ENCODE assay signal across 1 cellular context in genomic region chr5:73437126-73438047, GRCh38.
TF ChIP-seq lines count a peak whose summit lies in the region.

No MANE protein-coding gene starts in this region.

TF ChIP-seq in H1, 55 proteins besides CTCF, POLR2A, EP300 and RAD21:
- TF ChIP-seq CHD7 (IDR thresholded peaks at IDR 0.05; ENCODE audit: insufficient replicate concordance, low read length) (no peak), NRF1 (IDR thresholded peaks at IDR 0.05; ENCODE audit: low read depth, low read length) (no peak), KDM5A (IDR thresholded peaks at IDR 0.05; ENCODE audit: low read length) (no peak), MAFK (IDR thresholded peaks at IDR 0.05; ENCODE audit: low read depth, low read length) (no peak), EGR1 (IDR thresholded peaks at IDR 0.05; ENCODE audit: borderline replicate concordance, low read depth, low read length) (no peak; the same call in 1 of the 2 replicates), HDAC2 (IDR thresholded peaks at IDR 0.05; ENCODE audit: borderline replicate concordance in 1 of 2, low read depth in 2 of 2, low read length in 2 of 2) (no peak), RBBP5 (IDR thresholded peaks at IDR 0.05; ENCODE audit: borderline replicate concordance, low read depth, low read length) (no peak), TEAD4 (IDR thresholded peaks at IDR 0.05; ENCODE audit: low read depth, low read length) (peak; percentile 61; the same call in 1 of the 2 replicates), E2F6 (IDR thresholded peaks at IDR 0.05) (no peak), TAF7 (optimal IDR thresholded peaks at IDR 0.05; ENCODE audit: borderline replicate concordance, low read depth, low read length) (no peak), SIRT6 (IDR thresholded peaks at IDR 0.05; ENCODE audit: low read length) (no peak), ZNF274 (IDR thresholded peaks at IDR 0.05; ENCODE audit: borderline replicate concordance, extremely low read depth, low read length) (no peak), CHD1 (IDR thresholded peaks at IDR 0.05; ENCODE audit: low read depth, low read length) (no peak), CEBPB (IDR thresholded peaks at IDR 0.05; ENCODE audit: low read depth, low read length) (no peak), SIN3A (conservative IDR thresholded peaks at IDR 0.05 in 1 of 2, IDR thresholded peaks at IDR 0.05 in 1 of 2; ENCODE audit: low read depth in 1 of 2, low read length in 2 of 2) (peak; percentile 57 to 69; a peak in 2 of 4 replicates), SUZ12 (IDR thresholded peaks at IDR 0.05; ENCODE audit: low read length) (peak; percentile 77; the same call in 1 of the 2 replicates), BRCA1 (IDR thresholded peaks at IDR 0.05; ENCODE audit: low read depth, low read length) (no peak), ATF3 (IDR thresholded peaks at IDR 0.05; ENCODE audit: insufficient read depth, low read depth, low read length) (no peak), SP1 (IDR thresholded peaks at IDR 0.05; ENCODE audit: low read depth, low read length) (no peak), FOSL1 (IDR thresholded peaks at IDR 0.05; ENCODE audit: insufficient read depth, low read depth, low read length) (no peak), KDM4A (IDR thresholded peaks at IDR 0.05; ENCODE audit: low read depth, low read length, severe bottlenecking) (peak; percentile 20), CBX5 (IDR thresholded peaks at IDR 0.05; ENCODE audit: low read depth, low read length) (no peak), YY1 (IDR thresholded peaks at IDR 0.05; ENCODE audit: low read depth, low read length) (no peak), RFX5 (IDR thresholded peaks at IDR 0.05; ENCODE audit: borderline replicate concordance, low read depth, low read length) (no peak), BACH1 (IDR thresholded peaks at IDR 0.05; ENCODE audit: low read length) (no peak), TAF1 (IDR thresholded peaks at IDR 0.05; ENCODE audit: low read depth, low read length) (no peak), SP2 (IDR thresholded peaks at IDR 0.05; ENCODE audit: low read length) (no peak), RNF2 (IDR thresholded peaks at IDR 0.05; ENCODE audit: borderline replicate concordance, low read depth, low read length, missing control alignments, poor library complexity, severe bottlenecking) (peak; percentile 79), CTBP2 (IDR thresholded peaks at IDR 0.05; ENCODE audit: borderline replicate concordance, insufficient read depth, insufficient read length, low read length) (peak; percentile 88), SAP30 (IDR thresholded peaks at IDR 0.05; ENCODE audit: insufficient read depth, insufficient replicate concordance, low read length) (no peak), SP4 (IDR thresholded peaks at IDR 0.05; ENCODE audit: low read length) (no peak; the same call in 1 of the 2 replicates), TCF12 (IDR thresholded peaks at IDR 0.05; ENCODE audit: low read depth, low read length) (no peak), CREB1 (IDR thresholded peaks at IDR 0.05) (peak; percentile 17; the same call in 1 of the 2 replicates), GABPA (IDR thresholded peaks at IDR 0.05; ENCODE audit: borderline replicate concordance, insufficient read depth, low read length) (peak; percentile 60; the same call in 1 of the 2 replicates), SIX5 (IDR thresholded peaks at IDR 0.05; ENCODE audit: low read depth, low read length) (no peak), EZH2 (IDR thresholded peaks at IDR 0.05; ENCODE audit: low read depth, low read length, severe bottlenecking) (peak; percentile 46), HDAC6 (IDR thresholded peaks at IDR 0.05; ENCODE audit: low read depth, low read length) (no peak), KDM1A (IDR thresholded peaks at IDR 0.05; ENCODE audit: borderline replicate concordance, low read length) (no peak), POU5F1 (IDR thresholded peaks at IDR 0.05; ENCODE audit: low read depth, low read length) (no peak), SRF (IDR thresholded peaks at IDR 0.05; ENCODE audit: low read depth, low read length) (no peak), ASH2L (IDR thresholded peaks at IDR 0.05; ENCODE audit: low read length) (peak; percentile 87), JUND (IDR thresholded peaks at IDR 0.05; ENCODE audit: low read length) (no peak), POLR2AphosphoS5 (IDR thresholded peaks at IDR 0.05; ENCODE audit: low read depth, low read length) (no peak), CBX8 (IDR thresholded peaks at IDR 0.05; ENCODE audit: borderline replicate concordance, low read depth, low read length) (peak; percentile 24; the same call in 1 of the 2 replicates)
- TF ChIP-seq, protein P1, sequence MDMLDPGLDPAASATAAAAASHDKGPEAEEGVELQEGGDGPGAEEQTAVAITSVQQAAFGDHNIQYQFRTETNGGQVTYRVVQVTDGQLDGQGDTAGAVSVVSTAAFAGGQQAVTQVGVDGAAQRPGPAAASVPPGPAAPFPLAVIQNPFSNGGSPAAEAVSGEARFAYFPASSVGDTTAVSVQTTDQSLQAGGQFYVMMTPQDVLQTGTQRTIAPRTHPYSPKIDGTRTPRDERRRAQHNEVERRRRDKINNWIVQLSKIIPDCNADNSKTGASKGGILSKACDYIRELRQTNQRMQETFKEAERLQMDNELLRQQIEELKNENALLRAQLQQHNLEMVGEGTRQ (IDR thresholded peaks at IDR 0.05; ENCODE audit: low read length), result no peak
- TF ChIP-seq, protein P2, sequence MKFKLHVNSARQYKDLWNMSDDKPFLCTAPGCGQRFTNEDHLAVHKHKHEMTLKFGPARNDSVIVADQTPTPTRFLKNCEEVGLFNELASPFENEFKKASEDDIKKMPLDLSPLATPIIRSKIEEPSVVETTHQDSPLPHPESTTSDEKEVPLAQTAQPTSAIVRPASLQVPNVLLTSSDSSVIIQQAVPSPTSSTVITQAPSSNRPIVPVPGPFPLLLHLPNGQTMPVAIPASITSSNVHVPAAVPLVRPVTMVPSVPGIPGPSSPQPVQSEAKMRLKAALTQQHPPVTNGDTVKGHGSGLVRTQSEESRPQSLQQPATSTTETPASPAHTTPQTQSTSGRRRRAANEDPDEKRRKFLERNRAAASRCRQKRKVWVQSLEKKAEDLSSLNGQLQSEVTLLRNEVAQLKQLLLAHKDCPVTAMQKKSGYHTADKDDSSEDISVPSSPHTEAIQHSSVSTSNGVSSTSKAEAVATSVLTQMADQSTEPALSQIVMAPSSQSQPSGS (IDR thresholded peaks at IDR 0.05; ENCODE audit: low read length), result no peak
- TF ChIP-seq, protein P3, sequence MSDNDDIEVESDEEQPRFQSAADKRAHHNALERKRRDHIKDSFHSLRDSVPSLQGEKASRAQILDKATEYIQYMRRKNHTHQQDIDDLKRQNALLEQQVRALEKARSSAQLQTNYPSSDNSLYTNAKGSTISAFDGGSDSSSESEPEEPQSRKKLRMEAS (IDR thresholded peaks at IDR 0.05), result 0 out of 2 replicates have a peak, but pooled peaks have one; percentile 11
